In genomic region chr1:145214275-145214860, GRCh38 we compare ENCODE assay signal across 9 cellular contexts. TPM values are rescaled to one million over a fixed set of nuclear protein-coding genes. Genes with fewer than 3 reads are reported as not detected.
DNase-seq lines count a peak whose midpoint lies in the region; ATAC-seq and TF ChIP-seq lines count a peak whose summit lies in the region.
"Not testable (repeated sequence)": the region's sequence is repeated elsewhere in the genome, so short reads cannot be mapped to it uniquely, and the experiment has no call there.
"Had no signal": no experiment of that assay in that cellular context is flagged by ENCODE, and none has a peak within 500 bp of the region (broad histone marks: within the 10 kb centered on the region; RNA-seq: fewer than 3 reads in every experiment).

No MANE protein-coding gene starts in this region.

- not testable (repeated sequence) for H3K14ac ChIP-seq in neuronal stem cell (ENCODE audit: low read length)

- not testable (repeated sequence) for H3K4me1 Mint-ChIP-seq in activated B cell treated with CpG ODN at 0.5 μM for 24 hours; activated naive CD8-positive, alpha-beta T cell (ENCODE audit: low read depth); effector memory CD8-positive, alpha-beta T cell (ENCODE audit: low read depth in 2 of 2)

- H3K27me3 ChIP-seq in DOHH2 (ENCODE audit: control insufficient read depth, low read length); iPS-18a (ENCODE audit: control insufficient read depth, insufficient read depth, low read length); neuronal stem cell (ENCODE audit: control insufficient read depth in 3 of 3, insufficient read depth in 3 of 3, low read depth in 1 of 3, low read length in 3 of 3); subcutaneous abdominal adipose tissue (ENCODE audit: control insufficient read depth in 5 of 5, insufficient read depth in 4 of 5, low read length in 5 of 5): not testable (repeated sequence)

- H4K20me1 ChIP-seq in DOHH2 (ENCODE audit: control insufficient read depth, insufficient read depth, low read depth, low read length), result not testable (repeated sequence)

- not testable (repeated sequence) for H3K9me3 ChIP-seq in DOHH2 (ENCODE audit: control insufficient read depth, insufficient read depth, low read length); iPS-18a (ENCODE audit: control insufficient read depth, low read depth, low read length); neuronal stem cell (replicated peaks in 1 of 2; ENCODE audit: control insufficient read depth in 2 of 2, insufficient read depth in 1 of 2, low read depth in 1 of 2, low read length in 2 of 2); subcutaneous abdominal adipose tissue (ENCODE audit: control insufficient read depth in 5 of 5, low read length in 5 of 5)

- not testable (repeated sequence) for H2BK12ac ChIP-seq in neuronal stem cell (ENCODE audit: low read length)

- H2AFZ ChIP-seq in neuronal stem cell (ENCODE audit: low read length), result peak overlapping the region; percentile 40

- H3K36me3 Mint-ChIP-seq in activated B cell treated with CpG ODN at 0.5 μM for 24 hours (ENCODE audit: low read depth); activated naive CD8-positive, alpha-beta T cell; effector memory CD8-positive, alpha-beta T cell (ENCODE audit: insufficient read depth): not testable (repeated sequence)

- H3K4me3 ChIP-seq in DOHH2 (ENCODE audit: low read length) (peak overlapping the region; percentile 54), NB4 (ENCODE audit: low read depth, low read length) (peak overlapping the region; percentile 61), iPS-18a (ENCODE audit: low read length) (peak overlapping the region; percentile 53), neuronal stem cell (ENCODE audit: low read length in 2 of 2) (peak overlapping the region in 1 of 2 donors; percentile 48), subcutaneous abdominal adipose tissue (ENCODE audit: low read depth in 1 of 5, low read length in 5 of 5) (peak overlapping the region in 4 of 5 donors; percentile 26 to 52 (median 51))

- H2AK5ac ChIP-seq in neuronal stem cell (ENCODE audit: low read depth, low read length), result not testable (repeated sequence)

- TF ChIP-seq CTCF in DOHH2 (IDR thresholded peaks at IDR 0.05; ENCODE audit: low read depth, low read length, poor library complexity, severe bottlenecking); NB4 (IDR thresholded peaks at IDR 0.05; ENCODE audit: low read depth, low read length); activated B cell treated with CpG ODN at 0.5 μM for 24 hours (IDR thresholded peaks at IDR 0.05): not testable (repeated sequence)

- not testable (repeated sequence) for H3K23ac ChIP-seq in neuronal stem cell (ENCODE audit: low read depth, low read length, poor library complexity)

- not testable (repeated sequence) for H2BK5ac ChIP-seq in neuronal stem cell (ENCODE audit: low read length)

- H3F3A ChIP-seq in DOHH2 (ENCODE audit: control insufficient read depth, insufficient read depth), result not testable (repeated sequence)

- H3K27me3 Mint-ChIP-seq in activated B cell treated with CpG ODN at 0.5 μM for 24 hours; activated naive CD8-positive, alpha-beta T cell; effector memory CD8-positive, alpha-beta T cell: not testable (repeated sequence)

- H3K79me2 ChIP-seq in DOHH2 (ENCODE audit: control insufficient read depth, low read length), result not testable (repeated sequence)

- peak overlapping the region; percentile 38; the same call in 1 of the 2 replicates for H3K4me2 ChIP-seq in DOHH2 (ENCODE audit: low read length)
- H3K4me2 ChIP-seq in neuronal stem cell (ENCODE audit: insufficient read depth, low read length, poor library complexity, severe bottlenecking), result peak overlapping the region; percentile 23

- H4K8ac ChIP-seq in neuronal stem cell (ENCODE audit: low read depth, low read length), result not testable (repeated sequence)

- not testable (repeated sequence) for H3K79me1 ChIP-seq in neuronal stem cell (ENCODE audit: low read depth, low read length)

- not testable (repeated sequence) for H3K36me3 ChIP-seq in DOHH2 (ENCODE audit: control insufficient read depth, low read length); iPS-18a (ENCODE audit: control insufficient read depth, low read depth, low read length); neuronal stem cell (replicated peaks in 1 of 2; ENCODE audit: control insufficient read depth in 2 of 2, insufficient read depth in 2 of 2, low read length in 2 of 2); subcutaneous abdominal adipose tissue (ENCODE audit: control insufficient read depth in 5 of 5, insufficient read depth in 5 of 5, low read length in 5 of 5)

- no CpG with 5 or more reads among the region's 16 CpGs for whole genome bisulfite sequencing in neuronal stem cell (ENCODE audit: extremely low coverage in 2 of 2, insufficient read length in 2 of 2, insufficient replicate concordance in 1 of 2), 2 donors

- not testable (repeated sequence) for ATAC-seq in activated B cell treated with CpG ODN at 0.5 μM for 24 hours (ENCODE audit: low read depth); effector memory CD8-positive, alpha-beta T cell (replicated peaks)

- H3K27ac Mint-ChIP-seq in activated B cell treated with CpG ODN at 0.5 μM for 24 hours; activated naive CD8-positive, alpha-beta T cell; effector memory CD8-positive, alpha-beta T cell: not testable (repeated sequence)

- not testable (repeated sequence) for H2BK120ac ChIP-seq in neuronal stem cell (ENCODE audit: low read depth, low read length)

- H3K4me1 ChIP-seq in DOHH2 (ENCODE audit: control insufficient read depth, low read length); iPS-18a (ENCODE audit: control insufficient read depth, low read depth, low read length); neuronal stem cell (ENCODE audit: control insufficient read depth in 2 of 2, insufficient read depth in 1 of 2, low read depth in 1 of 2, low read length in 2 of 2); subcutaneous abdominal adipose tissue (ENCODE audit: control insufficient read depth in 5 of 5, insufficient read depth in 5 of 5, low read length in 5 of 5): not testable (repeated sequence)

- POLR2A ChIA-PET in activated B cell treated with CpG ODN at 0.5 μM for 24 hours (lab: Charles Lee), result not testable (repeated sequence)

- H3K9me3 Mint-ChIP-seq in activated B cell treated with CpG ODN at 0.5 μM for 24 hours; activated naive CD8-positive, alpha-beta T cell (ENCODE audit: low read depth); effector memory CD8-positive, alpha-beta T cell: not testable (repeated sequence)

- not testable (repeated sequence) for H4K91ac ChIP-seq in neuronal stem cell (ENCODE audit: low read depth, low read length, poor library complexity)

- not testable (repeated sequence) for H3K4ac ChIP-seq in neuronal stem cell (ENCODE audit: low read length)

- not testable (repeated sequence) for DNase-seq in NB4 (ENCODE audit: low read depth); activated B cell treated with CpG ODN at 0.5 μM for 24 hours; neuronal stem cell (ENCODE audit: low spot score)
- DNase-seq in effector memory CD8-positive, alpha-beta T cell, result peak; percentile 37 to 46 (median 41)

- not testable (repeated sequence) for H3K18ac ChIP-seq in neuronal stem cell (ENCODE audit: low read length)

- CTCF ChIA-PET in activated B cell treated with CpG ODN at 0.5 μM for 24 hours (lab: Charles Lee), result not testable (repeated sequence)

- peak overlapping the region; percentile 59 for H3K27ac ChIP-seq in DOHH2 (ENCODE audit: low read depth, low read length)
- not testable (repeated sequence) for H3K27ac ChIP-seq in iPS-18a (ENCODE audit: low read length); neuronal stem cell (replicated peaks; ENCODE audit: low read length); subcutaneous abdominal adipose tissue (ENCODE audit: low read depth, low read length)

- H3K9ac ChIP-seq in iPS-18a (ENCODE audit: low read length), result peak overlapping the region; percentile 54
- H3K9ac ChIP-seq in neuronal stem cell (ENCODE audit: low read depth, low read length, poor library complexity); subcutaneous abdominal adipose tissue (ENCODE audit: low read length in 5 of 5): not testable (repeated sequence)

- TF ChIP-seq POLR2A in NB4 (IDR thresholded peaks at IDR 0.05; ENCODE audit: extremely low read depth, insufficient read length), result not testable (repeated sequence)

- intact Hi-C loops in activated B cell treated with CpG ODN at 0.5 μM for 24 hours (cut with micrococcal nuclease), result not testable (repeated sequence)

- not testable (repeated sequence) for H2BK15ac ChIP-seq in neuronal stem cell (ENCODE audit: low read length)

- not testable (repeated sequence) for H3K9me2 ChIP-seq in DOHH2 (replicated peaks; ENCODE audit: control insufficient read depth, low read length)

- H3K4me3 Mint-ChIP-seq in activated B cell treated with CpG ODN at 0.5 μM for 24 hours, result peak overlapping the region; percentile 52
- H3K4me3 Mint-ChIP-seq in activated naive CD8-positive, alpha-beta T cell, result peak overlapping the region; percentile 63
- H3K4me3 Mint-ChIP-seq in effector memory CD8-positive, alpha-beta T cell, result peak overlapping the region in 1 of 2 donors; percentile 20

RNA-seq across cellular contexts. Expression of gene PPIAL4D, which starts 27.6 kb away (rescaled TPM):
- total RNA-seq in activated B cell treated with CpG ODN at 0.5 μM for 24 hours, result not detected in 2 replicates
- polyA plus RNA-seq in neuronal stem cell (2013, experiment 1 of 2), result not detected
- not detected for polyA plus RNA-seq in neuronal stem cell (2013, experiment 2 of 2)
- total RNA-seq: HFFc6 had no signal
